ENCODE assay signal across 8 cellular contexts in genomic region chr7:118183586-118184391, GRCh38.
DNase-seq lines count a peak whose midpoint lies in the region; ATAC-seq lines count a peak whose summit lies in the region.

TSS of gene LSM8 (plus strand) at chr7:118184164. CDS start at chr7:118184224, 60 bp downstream.

- DNase-seq in C1 segment of cervical spinal cord (lab: John Stamatoyannopoulos, UW) (peak; percentile 40 to 96 (median 94)), NCI-H748 treated with DMSO at 0.1 percent for 48 hours (lab: John Stamatoyannopoulos, UW) (peak; percentile 95), dedifferentiated amniotic fluid mesenchymal stem cell (ENCODE audit: extremely low spot score) (peak; percentile 99), left kidney (ENCODE audit: low read depth, low spot score) (peak; percentile 99)
- peak; percentile 93 to 97 for DNase-seq in activated CD4-positive, alpha-beta T cell treated with anti-CD3 and anti-CD28 coated beads, Interleukin-2, amount 50 U/mL, for 24 hours (ENCODE audit: low read depth in 1 of 2, low spot score in 1 of 2)
- peak; percentile 95 to 96 for DNase-seq in stimulated activated CD4-positive, alpha-beta T cell treated with anti-CD3 and anti-CD28 coated beads, Interleukin-2, amount 100 ng/mL, for 24 hours

- ATAC-seq in GM19372 (IDR thresholded peaks at IDR 0.05; ENCODE audit: low read depth, unreplicated experiment) (peak; percentile 98), HG03558 (IDR thresholded peaks at IDR 0.05; ENCODE audit: extremely low read depth, unreplicated experiment) (peak; percentile 96)

Comparison
In these comparisons a context has a peak if more than half of its experiments do, and no peak if none do; other contexts are left out.
1. Peak in every context shown above with its lines: DNase-seq and ATAC-seq.